Comparison of ENCODE assay signal across 8 cellular contexts in the genomic region with DNA sequence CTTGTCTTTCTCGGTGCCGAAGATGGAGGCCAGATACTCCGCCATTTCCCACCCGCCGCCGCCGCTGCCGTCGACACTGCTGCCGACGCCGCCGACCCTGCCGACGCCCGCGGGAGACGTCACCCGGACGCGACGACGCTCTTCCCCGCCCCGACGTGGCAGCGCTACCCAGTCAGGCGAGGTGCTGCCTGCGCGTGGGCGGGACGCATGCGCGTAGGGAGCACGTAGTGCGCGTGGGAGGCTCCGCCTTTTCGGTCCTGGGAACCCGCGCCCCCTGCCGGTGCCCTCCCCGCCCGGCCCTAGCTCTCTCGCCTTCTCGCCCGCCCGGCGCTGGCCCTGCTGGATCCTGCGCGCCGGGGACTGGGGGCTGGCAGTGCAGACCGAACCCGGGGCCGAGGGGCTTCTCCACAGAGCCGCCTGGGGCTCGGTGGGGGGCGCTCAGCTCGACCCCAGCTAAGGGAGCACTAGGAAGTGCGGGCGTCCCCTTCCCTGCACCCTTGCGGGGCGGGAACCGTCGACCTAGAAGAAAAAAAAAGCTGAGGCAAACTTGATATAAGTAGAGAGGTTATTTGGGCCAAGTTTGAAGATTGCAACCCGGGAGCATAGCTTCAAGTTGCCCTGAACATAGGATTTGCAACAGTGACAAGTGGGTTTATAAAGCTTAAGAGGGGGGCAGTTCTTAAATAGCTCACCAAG.
A peak's percentile ranks its signal among the peaks of the same experiment; 100 is the strongest.
DNase-seq lines count a peak whose midpoint lies in the region; ATAC-seq and TF ChIP-seq lines count a peak whose summit lies in the region.
"Not testable (repeated sequence)": the region's sequence is repeated elsewhere in the genome, so short reads cannot be mapped to it uniquely, and the experiment has no call there.

No MANE protein-coding gene starts in this region.

- peak; percentile 76 for ATAC-seq in GM18511 (IDR thresholded peaks at IDR 0.05; ENCODE audit: unreplicated experiment)
- peak; percentile 58 for ATAC-seq in GM21526 (IDR thresholded peaks at IDR 0.05; ENCODE audit: low FRiP score, unreplicated experiment)
- peak; percentile 77 for ATAC-seq in HG02973 (IDR thresholded peaks at IDR 0.05; ENCODE audit: unreplicated experiment)
- ATAC-seq in Panc1, result peak; percentile 97
- peak; percentile 89 to 90 for ATAC-seq in activated T-cell treated with anti-CD3 and anti-CD28 coated beads, Interleukin-2, amount 50 U/mL, for 72 hours (replicated peaks in 1 of 2)
- peak; percentile 99 for ATAC-seq in gastroesophageal sphincter
- ATAC-seq in thoracic aorta (ENCODE audit: insufficient number of reproducible peaks, low FRiP score, low read depth), result peak; percentile 84

- not testable (repeated sequence) for H3K27me3 Mint-ChIP-seq in activated T-cell treated with anti-CD3 and anti-CD28 coated beads, Interleukin-2, amount 50 U/mL, for 72 hours (ENCODE audit: low read depth)

- H3K9me3 Mint-ChIP-seq in activated T-cell treated with anti-CD3 and anti-CD28 coated beads, Interleukin-2, amount 50 U/mL, for 72 hours, result not testable (repeated sequence)

- POLR2A ChIA-PET in Panc1 (lab: Charles Lee), result not testable (repeated sequence)

- H3K27ac ChIP-seq in Panc1 (ENCODE audit: low read length); thoracic aorta: not testable (repeated sequence)
- peak overlapping the region in 1 of 4 donors; percentile 84 for H3K27ac ChIP-seq in gastroesophageal sphincter
- H3K27ac ChIP-seq in neutrophil, result peak overlapping the region; percentile 75

- not testable (repeated sequence) for H3K27me3 ChIP-seq in Panc1 (ENCODE audit: control insufficient read depth, insufficient read depth, low read length); gastroesophageal sphincter; neutrophil; thoracic aorta (replicated peaks; ENCODE audit: insufficient read depth)

- BruUV-seq in Panc1 (replicated peaks; lab: Mats Ljungman, UMichigan), result not testable (repeated sequence)

- H3K4me1 ChIP-seq in Panc1 (ENCODE audit: control insufficient read depth, insufficient read depth, low read length); gastroesophageal sphincter; neutrophil (ENCODE audit: control insufficient read depth in 1 of 2, insufficient read depth in 1 of 2, low read depth in 1 of 2, low read length in 1 of 2); thoracic aorta (ENCODE audit: control insufficient read depth in 1 of 2, low read depth in 2 of 2): not testable (repeated sequence)

- not testable (repeated sequence) for H3K4me3 Mint-ChIP-seq in activated T-cell treated with anti-CD3 and anti-CD28 coated beads, Interleukin-2, amount 50 U/mL, for 72 hours

- not testable (repeated sequence) for H3K4me1 Mint-ChIP-seq in activated T-cell treated with anti-CD3 and anti-CD28 coated beads, Interleukin-2, amount 50 U/mL, for 72 hours (ENCODE audit: low read depth)

- not testable (repeated sequence) for TF ChIP-seq CTCF in Panc1 (IDR thresholded peaks at IDR 0.05); gastroesophageal sphincter (IDR thresholded peaks at IDR 0.05); neutrophil (IDR thresholded peaks at IDR 0.05); thoracic aorta (IDR thresholded peaks at IDR 0.05)

- CTCF ChIA-PET in Panc1 (lab: Charles Lee), result not testable (repeated sequence)

- TF ChIP-seq POLR2A in gastroesophageal sphincter (IDR thresholded peaks at IDR 0.05), result not testable (repeated sequence)

- H3K27ac Mint-ChIP-seq in activated T-cell treated with anti-CD3 and anti-CD28 coated beads, Interleukin-2, amount 50 U/mL, for 72 hours, result not testable (repeated sequence)

- DNase-seq in Panc1 (ENCODE audit: low read depth, low spot score); thoracic aorta (ENCODE audit: low spot score): not testable (repeated sequence)
- DNase-seq in activated T-cell treated with anti-CD3 and anti-CD28 coated beads, Interleukin-2, amount 50 U/mL, for 72 hours, result peak in 1 of 2 donors; percentile 71

- H3K4me3 ChIP-seq in Panc1 (ENCODE audit: low read depth in 2 of 2, low read length in 2 of 2); neutrophil (ENCODE audit: low read depth in 1 of 2, low read length in 1 of 2); thoracic aorta: not testable (repeated sequence)
- H3K4me3 ChIP-seq in gastroesophageal sphincter, result peak overlapping the region in 1 of 2 donors; percentile 60

- in situ Hi-C loops in Panc1 (cut with HindIII; ENCODE audit: low pct_unique_long_range_greater_than_20kb, low sequenced_read_pairs), result not testable (repeated sequence)

- not testable (repeated sequence) for H3K36me3 ChIP-seq in Panc1 (ENCODE audit: control insufficient read depth, insufficient read depth, low read length); gastroesophageal sphincter; neutrophil; thoracic aorta

- WGBS in gastroesophageal sphincter (ENCODE audit: low coverage in 1 of 2), 2 donors, result no CpG with 5 or more reads among the region's 66 CpGs

- H3K36me3 Mint-ChIP-seq in activated T-cell treated with anti-CD3 and anti-CD28 coated beads, Interleukin-2, amount 50 U/mL, for 72 hours (ENCODE audit: insufficient read depth in 2 of 2), result not testable (repeated sequence)

- intact Hi-C loops in Panc1 (cut with micrococcal nuclease; ENCODE audit: unreplicated experiment), result not testable (repeated sequence)

- H3K9me3 ChIP-seq in Panc1 (ENCODE audit: control insufficient read depth, insufficient read depth, low read depth, low read length); gastroesophageal sphincter; neutrophil; thoracic aorta: not testable (repeated sequence)

- not testable (repeated sequence) for TF ChIP-seq EP300 in gastroesophageal sphincter (IDR thresholded peaks at IDR 0.05)
